ENCODE assay signal across 1 cellular context in the genomic region with DNA sequence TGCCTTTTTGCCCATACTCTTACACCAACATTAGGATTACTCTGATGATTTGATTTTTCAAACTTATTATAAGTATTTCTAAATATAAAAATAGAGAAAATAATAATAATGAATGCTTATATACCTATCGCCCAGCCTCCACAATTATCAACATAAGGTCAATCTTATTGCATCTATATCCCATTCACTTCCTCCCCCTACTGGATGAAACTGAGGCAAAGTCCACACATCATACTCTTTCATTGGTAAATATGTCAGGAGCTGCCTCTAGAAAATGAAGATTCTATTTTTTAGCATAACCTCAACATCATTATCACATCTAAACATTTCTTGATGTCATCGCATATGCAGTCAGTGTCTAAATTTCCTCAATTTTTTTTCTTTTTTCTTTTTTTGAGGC.
TF ChIP-seq lines count a peak whose summit lies in the region.

No MANE protein-coding gene starts in this region.

TF ChIP-seq in H1, 55 proteins besides CTCF, POLR2A, EP300 and RAD21:
- TF ChIP-seq PHF8 (conservative IDR thresholded peaks at IDR 0.05; ENCODE audit: low read depth, low read length) (no peak), MAFK (IDR thresholded peaks at IDR 0.05; ENCODE audit: low read depth, low read length) (no peak), KDM4A (IDR thresholded peaks at IDR 0.05; ENCODE audit: low read depth, low read length, severe bottlenecking) (no peak)
- TF ChIP-seq, protein P1, sequence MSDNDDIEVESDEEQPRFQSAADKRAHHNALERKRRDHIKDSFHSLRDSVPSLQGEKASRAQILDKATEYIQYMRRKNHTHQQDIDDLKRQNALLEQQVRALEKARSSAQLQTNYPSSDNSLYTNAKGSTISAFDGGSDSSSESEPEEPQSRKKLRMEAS (IDR thresholded peaks at IDR 0.05) = no peak
- TF ChIP-seq, protein P2, sequence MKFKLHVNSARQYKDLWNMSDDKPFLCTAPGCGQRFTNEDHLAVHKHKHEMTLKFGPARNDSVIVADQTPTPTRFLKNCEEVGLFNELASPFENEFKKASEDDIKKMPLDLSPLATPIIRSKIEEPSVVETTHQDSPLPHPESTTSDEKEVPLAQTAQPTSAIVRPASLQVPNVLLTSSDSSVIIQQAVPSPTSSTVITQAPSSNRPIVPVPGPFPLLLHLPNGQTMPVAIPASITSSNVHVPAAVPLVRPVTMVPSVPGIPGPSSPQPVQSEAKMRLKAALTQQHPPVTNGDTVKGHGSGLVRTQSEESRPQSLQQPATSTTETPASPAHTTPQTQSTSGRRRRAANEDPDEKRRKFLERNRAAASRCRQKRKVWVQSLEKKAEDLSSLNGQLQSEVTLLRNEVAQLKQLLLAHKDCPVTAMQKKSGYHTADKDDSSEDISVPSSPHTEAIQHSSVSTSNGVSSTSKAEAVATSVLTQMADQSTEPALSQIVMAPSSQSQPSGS (IDR thresholded peaks at IDR 0.05; ENCODE audit: low read length) = no peak
